7 cellular contexts compared by ENCODE assay signal in the genomic region with DNA sequence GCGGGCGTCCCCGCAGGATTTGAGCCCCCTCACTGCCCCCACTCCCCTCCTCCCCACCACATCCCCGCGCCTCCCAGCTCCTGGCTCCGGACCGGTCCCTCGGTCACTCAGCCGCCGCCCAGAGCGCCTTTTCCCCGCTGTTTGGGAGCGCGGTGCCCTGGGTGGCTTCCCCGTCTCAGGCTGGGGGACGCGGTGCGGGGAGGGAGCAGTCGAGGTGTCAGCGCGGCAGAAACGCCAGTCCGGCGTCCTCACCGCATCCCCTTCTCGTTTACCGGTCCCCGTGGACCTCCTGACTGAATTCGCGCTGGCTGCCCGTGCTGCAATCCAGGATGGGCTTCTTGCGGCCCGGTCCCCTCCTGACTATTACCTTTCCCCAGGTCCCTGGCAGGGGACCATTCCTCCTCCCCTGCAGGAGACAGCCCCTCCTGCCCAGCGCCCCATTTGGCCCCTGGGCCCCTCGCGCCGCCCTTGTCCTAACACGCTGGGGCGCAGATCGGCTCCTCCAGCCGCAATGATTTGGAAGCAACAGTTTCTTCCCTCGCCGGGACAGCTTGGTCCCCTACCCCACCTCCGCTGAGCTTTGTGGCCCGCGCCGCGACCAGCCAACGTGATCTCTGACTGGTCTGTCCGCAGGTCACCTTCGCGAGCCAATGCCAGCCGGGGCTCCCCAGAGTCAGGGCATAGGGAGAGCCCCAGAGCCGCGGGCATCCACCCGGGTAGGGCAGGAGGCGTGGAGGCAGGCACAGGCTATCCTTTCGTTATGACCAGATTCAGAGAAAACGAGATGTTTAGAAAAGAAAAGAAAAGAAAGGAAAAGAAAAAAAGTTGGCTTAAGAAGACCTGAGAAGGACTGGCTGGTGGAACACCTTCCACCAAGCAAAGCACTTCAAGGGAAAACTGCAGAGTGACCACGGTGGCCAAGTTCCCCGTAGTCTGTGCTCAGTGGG. TPM values are rescaled to one million over a fixed set of nuclear protein-coding genes. Genes with fewer than 3 reads are reported as not detected.
DNase-seq lines count a peak whose midpoint lies in the region; ATAC-seq and TF ChIP-seq lines count a peak whose summit lies in the region.

No MANE protein-coding gene starts in this region.

- peaks cover 2% of the 10 kb centered on the region for H3K36me3 Mint-ChIP-seq in endodermal cell (ENCODE audit: low read depth)
- no peaks in the 10 kb centered on the region for H3K36me3 Mint-ChIP-seq in naive thymus-derived CD4-positive, alpha-beta T cell

- H3K27me3 ChIP-seq in endodermal cell (ENCODE audit: control insufficient read depth, insufficient read depth, low read length, poor library complexity, severe bottlenecking) = peaks cover 39% of the 10 kb centered on the region
- H3K27me3 ChIP-seq in naive thymus-derived CD4-positive, alpha-beta T cell (ENCODE audit: control insufficient read depth in 2 of 2, insufficient read depth in 2 of 2, low read length in 2 of 2) = no peaks in the 10 kb centered on the region

- 2 to 6% methylated on average over 15 to 60 of the region's 61 CpGs for WGBS in endodermal cell (ENCODE audit: insufficient coverage in 1 of 2, insufficient read length in 1 of 2), 2 experiments

- H3K4me3 Mint-ChIP-seq in endodermal cell = peak overlapping the region; percentile 80
- H3K4me3 Mint-ChIP-seq in naive thymus-derived CD4-positive, alpha-beta T cell = peak overlapping the region; percentile 67 to 95 (median 84)

- intact Hi-C loops in naive thymus-derived CD4-positive, alpha-beta T cell (cut with micrococcal nuclease) = loop anchor here (1.0 to 10.0 kb wide), 11 partner anchors 14 to 1020 kb away; partner anchors contain the start of genes CCT5 (in 2 of the 2), DAP (in 2 of the 2), ROPN1L (in 2 of the 2) and MARCHF6 (in 1 of the 2)

- peaks cover 72% of the 10 kb centered on the region for H3K27me3 Mint-ChIP-seq in endodermal cell (ENCODE audit: insufficient read depth)
- H3K27me3 Mint-ChIP-seq in naive thymus-derived CD4-positive, alpha-beta T cell = peaks cover 0 to 21% (median 0%) of the 10 kb centered on the region in 5 donors

- TF ChIP-seq CTCF in RWPE1 (conservative IDR thresholded peaks at IDR 0.05; ENCODE audit: low read depth) = no peak
- no peak for TF ChIP-seq CTCF in endodermal cell (conservative IDR thresholded peaks at IDR 0.05)

- H3K9ac ChIP-seq in endodermal cell (ENCODE audit: extremely low read depth, low read length, poor library complexity, severe bottlenecking) = peak overlapping the region; percentile 56

- no peaks in the 10 kb centered on the region for H3K36me3 ChIP-seq in endodermal cell (ENCODE audit: control insufficient read depth, insufficient read depth, low read length)
- H3K36me3 ChIP-seq in naive thymus-derived CD4-positive, alpha-beta T cell (ENCODE audit: control insufficient read depth in 2 of 3, insufficient read depth in 3 of 3, low read length in 3 of 3) = no peaks in the 10 kb centered on the region

- CTCF ChIA-PET in RWPE1 (lab: Yijun Ruan, JAX) = interaction anchor here (1.2 to 1.5 kb wide), 2 partner anchors 56 to 63 kb away, joined by 3 to 4 read pairs; no protein-coding TSS in a partner anchor
- CTCF ChIA-PET in naive thymus-derived CD4-positive, alpha-beta T cell (lab: Charles Lee) = no interaction called here

- ATAC-seq in GM19438 (IDR thresholded peaks at IDR 0.05; ENCODE audit: low read depth, unreplicated experiment) (peak; percentile 1), GM18861 (IDR thresholded peaks at IDR 0.05; ENCODE audit: unreplicated experiment) (no peak), GM21447 (IDR thresholded peaks at IDR 0.05; ENCODE audit: unreplicated experiment) (no peak)
- no peak for ATAC-seq in naive thymus-derived CD4-positive, alpha-beta T cell

- H3K27ac ChIP-seq in RWPE1 (peak overlapping the region; percentile 81; the same call in 1 of the 2 replicates), endodermal cell (ENCODE audit: low read depth, low read length) (no peak overlapping the region)
- H3K27ac ChIP-seq in naive thymus-derived CD4-positive, alpha-beta T cell (ENCODE audit: low read depth, low read length) = no peak overlapping the region

- H3K9me3 ChIP-seq in endodermal cell (ENCODE audit: control insufficient read depth, low read length) = no peaks in the 10 kb centered on the region
- H3K9me3 ChIP-seq in naive thymus-derived CD4-positive, alpha-beta T cell (ENCODE audit: control insufficient read depth in 2 of 3, low read length in 3 of 3) = no peaks in the 10 kb centered on the region

- H3K4me3 ChIP-seq in endodermal cell (ENCODE audit: low read length) = peak overlapping the region; percentile 83
- H3K4me3 ChIP-seq in naive thymus-derived CD4-positive, alpha-beta T cell (ENCODE audit: low read length) = peak overlapping the region; percentile 50

- H3K4me1 ChIP-seq in endodermal cell (ENCODE audit: control insufficient read depth, insufficient read depth, low read length) = peaks cover 8% of the 10 kb centered on the region
- H3K4me1 ChIP-seq in naive thymus-derived CD4-positive, alpha-beta T cell (ENCODE audit: control insufficient read depth in 2 of 2, insufficient read depth in 2 of 2, low read length in 2 of 2) = peaks cover 0 to 13% of the 10 kb centered on the region in 2 donors

- POLR2A ChIA-PET in RWPE1 (lab: Yijun Ruan, JAX; ENCODE audit: low non-redundant PET) = no interaction called here
- POLR2A ChIA-PET in naive thymus-derived CD4-positive, alpha-beta T cell (lab: Charles Lee) = no interaction called here

- no peaks in the 10 kb centered on the region for H3K9me3 Mint-ChIP-seq in endodermal cell
- no peaks in the 10 kb centered on the region for H3K9me3 Mint-ChIP-seq in naive thymus-derived CD4-positive, alpha-beta T cell

- no peak for DNase-seq in RWPE1 (ENCODE audit: low spot score)
- DNase-seq in endodermal cell = peak; percentile 77
- peak in 3 of 9 donors; percentile 2 to 40 (median 7) for DNase-seq in naive thymus-derived CD4-positive, alpha-beta T cell
- DNase-seq in NCI-H524 treated with DMSO at 0.1 percent for 48 hours (lab: John Stamatoyannopoulos, UW) = no peak

- H3K27ac Mint-ChIP-seq in endodermal cell = no peak overlapping the region
- H3K27ac Mint-ChIP-seq in naive thymus-derived CD4-positive, alpha-beta T cell = peak overlapping the region in 3 of 9 donors; percentile 43 to 80 (median 57)

- peaks cover 28% of the 10 kb centered on the region for H3K4me1 Mint-ChIP-seq in endodermal cell
- H3K4me1 Mint-ChIP-seq in naive thymus-derived CD4-positive, alpha-beta T cell = peaks cover 6 to 28% (median 17%) of the 10 kb centered on the region in 7 donors

RNA-seq across cellular contexts. Expression of gene ANKRD33B, which starts 1.2 kb away (rescaled TPM):
- total RNA-seq in endodermal cell = 10 to 100 TPM; 21.9 to 37.2 TPM
- polyA plus RNA-seq in endodermal cell (2013, experiment 1 of 2) = 2.1 TPM
- 1.8 TPM for polyA plus RNA-seq in endodermal cell (2013, experiment 2 of 2)
- total RNA-seq in naive thymus-derived CD4-positive, alpha-beta T cell = 10 to 100 TPM in 1 of 5 experiments, 1 to 10 TPM in 2, under 1 TPM in 2; 0.30 to 10.1 (median 1.0) TPM
- under 1 TPM in 1 of 2 donors, not detected in 1; 0.20 TPM for polyA plus RNA-seq in naive thymus-derived CD4-positive, alpha-beta T cell
